11 cellular contexts compared by ENCODE assay signal in the genomic region with DNA sequence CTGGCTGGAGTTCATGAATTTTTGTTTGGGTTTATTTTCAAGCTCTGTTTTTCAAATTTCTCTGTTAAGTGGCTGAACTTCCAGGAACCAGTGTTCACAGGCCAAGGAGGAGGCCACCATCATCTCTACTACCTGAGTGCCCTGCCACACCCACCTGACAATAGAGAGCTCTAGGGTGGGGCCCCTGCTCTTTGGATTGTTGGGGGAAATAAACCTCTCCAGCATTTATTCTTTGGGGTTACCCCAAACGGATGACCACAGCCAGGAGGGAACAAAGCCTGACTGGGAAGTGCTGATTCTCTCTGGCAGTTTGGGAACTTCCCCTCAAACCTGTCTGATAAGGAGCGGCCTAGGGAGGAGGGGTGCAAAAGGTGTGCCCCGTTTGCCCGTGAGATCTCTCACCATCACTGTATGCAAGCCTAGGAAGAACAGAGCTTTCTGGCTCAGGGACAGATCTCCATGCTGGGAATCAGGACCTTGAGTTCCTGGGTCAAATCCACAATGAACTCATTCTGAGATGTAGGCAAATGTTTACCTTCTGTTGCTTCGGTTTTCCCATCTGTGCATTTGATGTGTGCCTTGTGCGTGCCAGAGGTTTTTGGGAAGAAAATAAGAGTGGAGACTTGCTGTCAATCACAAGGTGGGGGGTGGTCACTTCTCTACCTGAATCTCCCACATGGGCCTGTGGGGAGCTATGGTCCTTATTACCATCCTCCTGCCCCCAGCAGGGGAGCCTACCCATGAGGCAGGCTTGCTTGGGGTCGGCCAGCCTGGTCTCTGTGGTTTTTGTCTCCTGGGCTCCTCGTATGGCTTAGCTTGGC. TPM values are rescaled to one million over a fixed set of nuclear protein-coding genes. Genes with fewer than 3 reads are reported as not detected.
DNase-seq lines count a peak whose midpoint lies in the region; ATAC-seq and TF ChIP-seq lines count a peak whose summit lies in the region.
"Had no signal": no experiment of that assay in that cellular context is flagged by ENCODE, and none has a peak within 500 bp of the region (broad histone marks: within the 10 kb centered on the region; RNA-seq: fewer than 3 reads in every experiment).

No MANE protein-coding gene starts in this region.

- no peak overlapping the region for H2AFZ ChIP-seq in mammary epithelial cell (ENCODE audit: low read depth, low read length)

- no peak overlapping the region for H3K9ac ChIP-seq in mammary epithelial cell (ENCODE audit: insufficient read depth, low read length)

- peak overlapping the region; percentile 86 for H3K27ac Mint-ChIP-seq in activated CD8-positive, alpha-beta T cell treated with anti-CD3 and anti-CD28 coated beads for 36 hours
- H3K27ac Mint-ChIP-seq in memory B cell: peak overlapping the region; percentile 98

- no peaks in the 10 kb centered on the region for H3K36me3 Mint-ChIP-seq in activated CD8-positive, alpha-beta T cell treated with anti-CD3 and anti-CD28 coated beads for 36 hours (ENCODE audit: low read depth)
- peaks cover 3% of the 10 kb centered on the region for H3K36me3 Mint-ChIP-seq in memory B cell

- H3K27me3 Mint-ChIP-seq in activated CD8-positive, alpha-beta T cell treated with anti-CD3 and anti-CD28 coated beads for 36 hours: no peaks in the 10 kb centered on the region
- H3K27me3 Mint-ChIP-seq in memory B cell: no peaks in the 10 kb centered on the region

- peaks cover 55% of the 10 kb centered on the region for H3K4me1 Mint-ChIP-seq in activated CD8-positive, alpha-beta T cell treated with anti-CD3 and anti-CD28 coated beads for 36 hours (ENCODE audit: low read depth)
- H3K4me1 Mint-ChIP-seq in memory B cell: peaks cover 65% of the 10 kb centered on the region

- H3K27ac ChIP-seq in breast epithelium: peak overlapping the region; percentile 75 to 90
- H3K27ac ChIP-seq in mammary epithelial cell (ENCODE audit: insufficient read depth, low read depth, low read length): no peak overlapping the region
- peak overlapping the region; percentile 53 for H3K27ac ChIP-seq in vagina

- H4K20me1 ChIP-seq in mammary epithelial cell (ENCODE audit: insufficient read depth, low read length): no peaks in the 10 kb centered on the region

- no peak overlapping the region for H3K4me3 ChIP-seq in breast epithelium
- no peak overlapping the region for H3K4me3 ChIP-seq in mammary epithelial cell (replicated peaks in 1 of 3; ENCODE audit: insufficient read depth in 1 of 3, low read depth in 2 of 3, low read length in 3 of 3)
- no peak overlapping the region for H3K4me3 ChIP-seq in vagina

- no peak for TF ChIP-seq CTCF in breast epithelium (IDR thresholded peaks at IDR 0.05)
- TF ChIP-seq CTCF in mammary epithelial cell (conservative IDR thresholded peaks at IDR 0.05 in 1 of 2, IDR thresholded peaks at IDR 0.05 in 1 of 2; ENCODE audit: extremely low read depth in 1 of 2, insufficient read depth in 1 of 2, low read depth in 1 of 2, low read length in 2 of 2): no peak
- TF ChIP-seq CTCF in activated CD8-positive, alpha-beta T cell treated with anti-CD3 and anti-CD28 coated beads for 36 hours (IDR thresholded peaks at IDR 0.05): no peak
- TF ChIP-seq CTCF in vagina (IDR thresholded peaks at IDR 0.05): no peak

- H3K4me1 ChIP-seq in breast epithelium: peaks cover 0 to 26% of the 10 kb centered on the region in 2 donors
- peaks cover 6% of the 10 kb centered on the region for H3K4me1 ChIP-seq in mammary epithelial cell (ENCODE audit: insufficient read depth, low read length)
- H3K4me1 ChIP-seq in vagina: peaks cover 46% of the 10 kb centered on the region

- H3K9me3 ChIP-seq in breast epithelium (no peaks in the 10 kb centered on the region), mammary epithelial cell (replicated peaks; ENCODE audit: insufficient read depth, low read length) (no peaks in the 10 kb centered on the region), vagina (no peaks in the 10 kb centered on the region)

- intact Hi-C loops in breast epithelium (cut with DNase I; ENCODE audit: low total_unique reads) (no loop called here), mammary epithelial cell (cut with micrococcal nuclease) (no loop called here), vagina (cut with DNase I) (no loop called here)
- intact Hi-C loops in activated CD8-positive, alpha-beta T cell treated with anti-CD3 and anti-CD28 coated beads for 36 hours (cut with micrococcal nuclease): no loop called here

- ATAC-seq in activated CD8-positive, alpha-beta T cell treated with anti-CD3 and anti-CD28 coated beads for 36 hours: no peak
- ATAC-seq in memory B cell (ENCODE audit: low read depth) (no peak), HG03457 (IDR thresholded peaks at IDR 0.05; ENCODE audit: unreplicated experiment) (no peak), GM19452 (IDR thresholded peaks at IDR 0.05; ENCODE audit: unreplicated experiment) (no peak), GM18502 (IDR thresholded peaks at IDR 0.05; ENCODE audit: poor library complexity, unreplicated experiment) (no peak)
- ATAC-seq: left lobe of liver had no signal

- TF ChIP-seq POLR2A in breast epithelium (IDR thresholded peaks at IDR 0.05): no peak
- TF ChIP-seq POLR2A in vagina (IDR thresholded peaks at IDR 0.05): no peak

- WGBS in mammary epithelial cell (ENCODE audit: low coverage, missing lambda C conversion rate): 94% methylated on average over 7 of the region's 8 CpGs

- DNase-seq in breast epithelium (ENCODE audit: low spot score in 2 of 2) (no peak), mammary epithelial cell (no peak), memory B cell (ENCODE audit: low spot score in 2 of 2) (no peak), vagina (ENCODE audit: extremely low spot score in 2 of 2) (no peak)
- no peak for DNase-seq in activated CD8-positive, alpha-beta T cell treated with anti-CD3 and anti-CD28 coated beads for 36 hours
- DNase-seq: head of caudate nucleus, NCI-H2107 had no signal

- peak overlapping the region; percentile 44 for H3K4me3 Mint-ChIP-seq in activated CD8-positive, alpha-beta T cell treated with anti-CD3 and anti-CD28 coated beads for 36 hours
- H3K4me3 Mint-ChIP-seq in memory B cell: peak overlapping the region; percentile 28

- H3K9me3 Mint-ChIP-seq in activated CD8-positive, alpha-beta T cell treated with anti-CD3 and anti-CD28 coated beads for 36 hours: no peaks in the 10 kb centered on the region
- H3K9me3 Mint-ChIP-seq in memory B cell: no peaks in the 10 kb centered on the region

- CTCF ChIA-PET in mammary epithelial cell (lab: Charles Lee; ENCODE audit: low non-redundant PET): no interaction called here
- CTCF ChIA-PET in activated CD8-positive, alpha-beta T cell treated with anti-CD3 and anti-CD28 coated beads for 36 hours (lab: Charles Lee): interaction anchor here (0.7 to 2.3 kb wide), 8 partner anchors 8 to 204 kb away, joined by 3 to 8 read pairs (median 4); no protein-coding TSS in a partner anchor

- POLR2A ChIA-PET in activated CD8-positive, alpha-beta T cell treated with anti-CD3 and anti-CD28 coated beads for 36 hours (lab: Charles Lee): interaction anchor here (2.2 to 3.9 kb wide), 4 partner anchors 8 to 27 kb away, joined by 8 to 25 read pairs (median 16); partner anchors contain the start of gene PDCD4

- no peaks in the 10 kb centered on the region for H3K79me2 ChIP-seq in mammary epithelial cell (ENCODE audit: insufficient read depth, low read length)

- H3K27me3 ChIP-seq in breast epithelium (no peaks in the 10 kb centered on the region), mammary epithelial cell (ENCODE audit: insufficient read depth, low read length) (no peaks in the 10 kb centered on the region), vagina (no peaks in the 10 kb centered on the region)

- no TSS peak for BruUV-seq in mammary epithelial cell (replicated peaks; lab: Mats Ljungman, UMichigan)

- dilution Hi-C loops in mammary epithelial cell (cut with HindIII; ENCODE audit: low sequenced_read_pairs): no loop called here

- no peak overlapping the region for H3K4me2 ChIP-seq in mammary epithelial cell (ENCODE audit: insufficient read depth, low read depth, low read length)

- in situ Hi-C loops in mammary epithelial cell (cut with MboI; ENCODE audit: low sequenced_read_pairs in 2 of 2): no loop called here

- H3K36me3 ChIP-seq in breast epithelium (no peaks in the 10 kb centered on the region), mammary epithelial cell (ENCODE audit: insufficient read depth, low read length) (no peaks in the 10 kb centered on the region), vagina (no peaks in the 10 kb centered on the region)

RNA-seq across cellular contexts. Expression of gene PDCD4, which starts 27.7 kb away (rescaled TPM):
- total RNA-seq in breast epithelium (100 to 1,000 TPM; 101 to 319 (median 161) TPM), mammary epithelial cell (100 to 1,000 TPM; 123 to 133 TPM), vagina (110 TPM)
- 47.0 TPM for polyA plus RNA-seq in mammary epithelial cell
- 80.5 TPM for polyA minus RNA-seq in mammary epithelial cell
- 100 to 1,000 TPM; 186 to 190 TPM for total RNA-seq in activated CD8-positive, alpha-beta T cell treated with anti-CD3 and anti-CD28 coated beads for 36 hours
